Comparison of ENCODE assay signal across 16 cellular contexts in the genomic region with DNA sequence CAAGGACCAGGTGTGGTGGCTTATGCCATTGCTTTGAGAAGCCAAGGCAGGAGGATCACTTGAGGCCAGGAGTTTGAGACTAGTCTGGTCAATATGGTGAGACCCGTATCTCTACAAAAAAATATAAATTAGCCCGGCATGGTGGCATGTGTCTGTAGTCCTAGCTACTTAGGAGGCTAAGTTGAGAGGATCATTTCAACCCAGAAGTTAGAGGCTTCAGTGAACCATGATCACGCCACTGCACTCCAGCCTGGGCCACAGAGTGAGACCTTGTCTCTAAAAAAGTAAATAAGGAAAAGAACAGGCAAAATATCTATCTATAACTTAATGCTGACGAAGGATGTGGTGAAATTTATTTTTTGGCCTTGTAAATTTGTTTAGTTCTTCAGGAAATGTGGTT.
"Had no signal": no experiment of that assay in that cellular context is flagged by ENCODE, and none has a peak within 500 bp of the region (broad histone marks: within the 10 kb centered on the region; RNA-seq: fewer than 3 reads in every experiment).

No MANE protein-coding gene starts in this region.

- H3K4me1 ChIP-seq: breast epithelium, foreskin keratinocyte, testis, upper lobe of right lung had no signal

- H3K9me3 Mint-ChIP-seq: nephron had no signal

- DNase-seq: activated CD4-positive, alpha-beta T cell treated with anti-CD3 and anti-CD28 coated beads, Interleukin-2, amount 50 U/mL, for 1 hour; activated CD4-positive, CD25-positive, alpha-beta regulatory T cell treated with anti-CD3 and anti-CD28 coated beads, Interleukin-2, amount 50 U/mL, for 72 hours; activated naive CD4-positive, alpha-beta T cell; adrenal gland; effector memory CD4-positive, alpha-beta T cell; foreskin keratinocyte; midbrain; occipital lobe; retina; T-helper 17 cell; testis; upper lobe of right lung had no signal

- H3K27me3 ChIP-seq: adrenal gland, breast epithelium, foreskin keratinocyte, testis, upper lobe of right lung had no signal

- H3K4me3 Mint-ChIP-seq: nephron, T-helper 17 cell had no signal

- H3K4me1 Mint-ChIP-seq: nephron had no signal

- H3K27me3 Mint-ChIP-seq: T-helper 17 cell had no signal

- ATAC-seq: foreskin keratinocyte, T-helper 17 cell had no signal

- H3K9me3 ChIP-seq: adrenal gland, breast epithelium, testis, upper lobe of right lung had no signal

- H3K27ac Mint-ChIP-seq: nephron, T-helper 17 cell had no signal

- H3K27ac ChIP-seq: adrenal gland, breast epithelium, epithelial cell of prostate, foreskin keratinocyte, testis, VCaP had no signal

- H3K4me3 ChIP-seq: adrenal gland, breast epithelium, testis, upper lobe of right lung had no signal
